ENCODE assay signal across 10 cellular contexts in the genomic region with DNA sequence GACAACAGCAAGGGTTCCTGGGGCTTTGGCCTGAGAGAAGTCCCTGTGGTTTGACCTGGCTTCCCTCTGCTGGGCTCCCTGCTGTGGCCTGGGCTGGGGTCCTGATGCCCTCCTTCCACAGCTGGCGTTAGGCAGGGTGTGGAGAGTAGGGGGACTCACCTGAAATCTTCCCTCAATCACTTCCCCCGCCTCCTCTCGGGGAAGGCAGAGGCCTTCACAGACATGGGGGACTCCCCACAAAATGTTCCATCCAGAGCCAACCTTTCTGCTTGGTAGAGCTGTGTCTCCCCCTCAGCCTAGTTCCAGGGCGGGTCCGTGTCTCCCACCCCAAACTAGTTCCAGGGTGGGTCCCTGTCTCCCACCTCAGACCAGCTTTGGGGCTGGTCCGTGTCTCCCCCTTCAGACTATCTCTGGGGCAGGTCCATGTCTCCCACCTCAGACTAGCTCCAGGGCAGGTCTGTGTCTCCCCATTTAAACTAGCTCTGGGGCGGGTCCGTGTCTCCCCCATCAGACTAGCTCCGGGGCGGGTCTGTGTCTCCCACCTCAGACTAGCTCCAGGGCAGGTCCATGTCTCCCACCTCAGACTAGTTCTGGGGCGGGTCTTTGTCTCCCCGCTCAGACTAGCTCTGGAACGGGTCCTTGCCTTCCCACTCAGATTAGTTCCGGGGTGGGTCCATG. TPM values are rescaled to one million over a fixed set of nuclear protein-coding genes. Genes with fewer than 3 reads are reported as not detected.
DNase-seq lines count a peak whose midpoint lies in the region; ATAC-seq and TF ChIP-seq lines count a peak whose summit lies in the region.
"Had no signal": no experiment of that assay in that cellular context is flagged by ENCODE, and none has a peak within 500 bp of the region (broad histone marks: within the 10 kb centered on the region; RNA-seq: fewer than 3 reads in every experiment).

No MANE protein-coding gene starts in this region.

- TF ChIP-seq CTCF in OCI-LY1 (IDR thresholded peaks at IDR 0.05; ENCODE audit: low read length): no peak

- H3K36me3 Mint-ChIP-seq in CD4-positive, alpha-beta memory T cell: peaks cover 4 to 42% of the 10 kb centered on the region in 2 donors
- peaks cover 4% of the 10 kb centered on the region for H3K36me3 Mint-ChIP-seq in activated naive CD4-positive, alpha-beta T cell treated with anti-CD3 and anti-CD28 coated beads, Interleukin-2, amount 50 U/mL, for 24 hours

- H3K9me2 ChIP-seq in OCI-LY1 (ENCODE audit: low read depth, low read length): no peaks in the 10 kb centered on the region

- no peaks in the 10 kb centered on the region for H3K27me3 ChIP-seq in CD4-positive, alpha-beta memory T cell (ENCODE audit: insufficient read depth, low read length)
- no peaks in the 10 kb centered on the region for H3K27me3 ChIP-seq in OCI-LY1 (ENCODE audit: insufficient read depth, low read length)

- no peaks in the 10 kb centered on the region for H3K9me3 ChIP-seq in CD4-positive, alpha-beta memory T cell (ENCODE audit: control insufficient read depth in 1 of 2, low read length in 2 of 2)
- H3K9me3 ChIP-seq in OCI-LY1 (ENCODE audit: low read length): no peaks in the 10 kb centered on the region

- peak overlapping the region; percentile 79 for H3K9ac ChIP-seq in OCI-LY1 (ENCODE audit: low read length)

- intact Hi-C loops in CD4-positive, alpha-beta memory T cell (cut with micrococcal nuclease): loop anchor here (1.0 to 5.0 kb wide), 5 partner anchors 50 to 305 kb away; partner anchors contain the start of genes LAMTOR4 and TRIM4

- peaks cover 69% of the 10 kb centered on the region for H3K4me1 ChIP-seq in CD4-positive, alpha-beta memory T cell (ENCODE audit: insufficient read depth, low read length)
- peaks cover 65% of the 10 kb centered on the region for H3K4me1 ChIP-seq in OCI-LY1 (ENCODE audit: insufficient read depth, low read length, severe bottlenecking)

- peak overlapping the region; percentile 92 to 98 (median 96) for H3K4me3 Mint-ChIP-seq in CD4-positive, alpha-beta memory T cell
- peak overlapping the region; percentile 97 for H3K4me3 Mint-ChIP-seq in activated naive CD4-positive, alpha-beta T cell treated with anti-CD3 and anti-CD28 coated beads, Interleukin-2, amount 50 U/mL, for 24 hours

- CTCF ChIA-PET in CD4-positive, alpha-beta memory T cell (lab: Charles Lee; ENCODE audit: partially characterized antibody): interaction anchor here (1.1 to 1.9 kb wide), 5 partner anchors 27 to 124 kb away, joined by 3 to 12 read pairs (median 4); no protein-coding TSS in a partner anchor

- no peak for ATAC-seq in GM19467 (IDR thresholded peaks at IDR 0.05; ENCODE audit: unreplicated experiment)

- H3K79me2 ChIP-seq in OCI-LY1 (ENCODE audit: insufficient read depth, low read length): no peaks in the 10 kb centered on the region

- H3K27ac ChIP-seq in CD4-positive, alpha-beta memory T cell (ENCODE audit: low read depth, low read length): peak overlapping the region; percentile 90
- H3K27ac ChIP-seq in OCI-LY1 (ENCODE audit: low read depth, low read length, poor library complexity, severe bottlenecking) (peak overlapping the region; percentile 97), skin epidermis (peak overlapping the region in 17 of 21 experiments; percentile 12 to 96 (median 76))

- peak overlapping the region; percentile 18 to 91 for H3K4me3 ChIP-seq in CD4-positive, alpha-beta memory T cell (ENCODE audit: low read length in 2 of 2)
- peak overlapping the region; percentile 75 for H3K4me3 ChIP-seq in OCI-LY1 (ENCODE audit: low read depth, low read length, poor library complexity, severe bottlenecking)
- peak overlapping the region in 5 of 7 experiments; percentile 0 to 39 (median 9) for H3K4me3 ChIP-seq in skin epidermis

- no peaks in the 10 kb centered on the region for H3K27me3 Mint-ChIP-seq in CD4-positive, alpha-beta memory T cell
- no peaks in the 10 kb centered on the region for H3K27me3 Mint-ChIP-seq in activated naive CD4-positive, alpha-beta T cell treated with anti-CD3 and anti-CD28 coated beads, Interleukin-2, amount 50 U/mL, for 24 hours

- H3F3A ChIP-seq in OCI-LY1 (ENCODE audit: insufficient read depth, low read length): 0 out of 2 replicates have a peak, but pooled peaks cover 2% of the 10 kb centered on the region

- peaks cover 25 to 77% (median 54%) of the 10 kb centered on the region in 4 donors for H3K4me1 Mint-ChIP-seq in CD4-positive, alpha-beta memory T cell
- H3K4me1 Mint-ChIP-seq in activated naive CD4-positive, alpha-beta T cell treated with anti-CD3 and anti-CD28 coated beads, Interleukin-2, amount 50 U/mL, for 24 hours: peaks cover 66% of the 10 kb centered on the region

- peaks cover 0 to 6% (median 0%) of the 10 kb centered on the region in 8 donors for H3K9me3 Mint-ChIP-seq in CD4-positive, alpha-beta memory T cell
- no peaks in the 10 kb centered on the region for H3K9me3 Mint-ChIP-seq in activated naive CD4-positive, alpha-beta T cell treated with anti-CD3 and anti-CD28 coated beads, Interleukin-2, amount 50 U/mL, for 24 hours

- peak overlapping the region; percentile 96 to 99 (median 99) for H3K27ac Mint-ChIP-seq in CD4-positive, alpha-beta memory T cell
- peak overlapping the region; percentile 99 for H3K27ac Mint-ChIP-seq in activated naive CD4-positive, alpha-beta T cell treated with anti-CD3 and anti-CD28 coated beads, Interleukin-2, amount 50 U/mL, for 24 hours

- no peaks in the 10 kb centered on the region for H4K20me1 ChIP-seq in OCI-LY1 (ENCODE audit: insufficient read depth, low read length)

- H2AFZ ChIP-seq in OCI-LY1 (ENCODE audit: low read length): no peak overlapping the region

- H3K36me3 ChIP-seq in CD4-positive, alpha-beta memory T cell (ENCODE audit: insufficient read depth, low read length): peaks cover 4% of the 10 kb centered on the region
- peaks cover 32% of the 10 kb centered on the region; the same call in 1 of the 2 replicates for H3K36me3 ChIP-seq in OCI-LY1 (ENCODE audit: insufficient read depth, low read length)

- POLR2A ChIA-PET in CD4-positive, alpha-beta memory T cell (lab: Charles Lee; ENCODE audit: partially characterized antibody): interaction anchor here (0.6 to 4.5 kb wide), 21 partner anchors 8 to 484 kb away, joined by 3 to 29 read pairs (median 5); partner anchors contain the start of genes GPC2, LAMTOR4, MBLAC1 and MEPCE

- peak in 1 of 5 donors; percentile 77 for DNase-seq in CD4-positive, alpha-beta memory T cell
- no peak for DNase-seq in NOMO-1 treated with DMSO at 0.1 percent for 48 hours (lab: John Stamatoyannopoulos, UW; ENCODE audit: unreplicated experiment)
- no peak for DNase-seq in NCI-H2081 (lab: John Stamatoyannopoulos, UW)
- DNase-seq in NCI-H2196 (lab: John Stamatoyannopoulos, UW; ENCODE audit: unreplicated experiment): no peak
- DNase-seq: SW 1271 had no signal

- H3K4me2 ChIP-seq in OCI-LY1 (ENCODE audit: low read length): peak overlapping the region; percentile 83

RNA-seq across cellular contexts. Expression of gene PVRIG, which starts 2.2 kb away (rescaled TPM):
- 10 to 100 TPM; 77.4 to 85.2 TPM for total RNA-seq in CD4-positive, alpha-beta memory T cell
- 10 to 100 TPM; 68.2 to 87.3 TPM for polyA plus RNA-seq in CD4-positive, alpha-beta memory T cell
- total RNA-seq: lung microvascular endothelial cell had no signal

RNA-seq across cellular contexts. Expression of gene STAG3, which starts 44.2 kb away (rescaled TPM):
- 1 to 10 TPM; 6.5 to 7.7 TPM for total RNA-seq in CD4-positive, alpha-beta memory T cell
- 1 to 10 TPM; 1.6 to 3.7 TPM for polyA plus RNA-seq in CD4-positive, alpha-beta memory T cell

RNA-seq across cellular contexts. Expression of gene GPC2, which starts 44.7 kb away (rescaled TPM):
- total RNA-seq in CD4-positive, alpha-beta memory T cell: 10 to 100 TPM; 11.8 to 12.5 TPM
- under 1 TPM in 1 of 2 donors, not detected in 1; 0.73 TPM for polyA plus RNA-seq in CD4-positive, alpha-beta memory T cell

RNA-seq across cellular contexts. Expression of gene GAL3ST4, which starts 53.5 kb away (rescaled TPM):
- 1 to 10 TPM; 8.0 to 8.9 TPM for total RNA-seq in CD4-positive, alpha-beta memory T cell
- polyA plus RNA-seq in CD4-positive, alpha-beta memory T cell: 1 to 10 TPM; 2.3 to 5.0 TPM

Comparison
In these comparisons a context has a peak if more than half of its experiments do, and no peak if none do; other contexts are left out.
1. H3K4me3 ChIP-seq: peak in every context shown above with its lines; median percentile 75 in OCI-LY1; 54 in CD4-positive, alpha-beta memory T cell; 9 in skin epidermis.